8 cellular contexts compared by ENCODE assay signal in the genomic region with DNA sequence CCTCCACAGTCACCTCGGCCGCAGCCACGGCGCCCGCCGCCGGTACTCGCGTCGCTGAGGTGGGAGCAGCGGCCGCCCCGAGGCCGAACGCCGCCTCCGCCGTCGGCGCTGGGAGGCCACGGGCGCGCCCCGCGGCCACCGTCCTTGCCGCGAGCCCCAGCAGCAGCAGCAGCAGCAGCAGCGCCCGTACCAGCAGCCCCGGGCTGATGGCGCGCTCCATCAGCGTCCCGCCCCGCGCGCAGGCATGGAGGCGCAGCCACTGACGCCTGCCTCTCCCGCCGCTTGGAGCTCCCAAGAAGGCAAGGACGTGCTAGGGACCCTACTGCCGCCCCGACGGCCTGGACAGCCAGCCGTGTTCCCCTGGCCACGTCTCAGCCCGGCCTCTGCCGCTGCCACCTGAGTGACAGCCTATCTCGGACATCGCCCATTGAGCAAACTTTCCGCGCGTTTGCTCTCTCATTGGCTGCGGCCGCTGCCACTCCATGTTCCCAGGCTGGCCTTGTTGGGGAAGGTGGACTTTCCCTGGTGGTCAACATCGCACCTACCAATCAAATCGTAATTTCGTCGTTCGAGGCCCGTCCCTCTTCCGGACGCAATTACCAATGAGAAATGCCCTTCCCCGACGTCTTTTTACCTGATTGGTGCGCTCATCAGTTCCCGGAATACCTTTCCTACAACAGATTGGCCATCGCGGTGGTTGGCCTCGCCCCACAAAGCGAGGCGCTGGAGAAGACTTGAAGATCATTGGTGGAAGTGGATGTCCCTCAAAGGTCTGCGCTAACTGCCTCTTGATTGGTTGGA. TPM values are rescaled to one million over a fixed set of nuclear protein-coding genes. Genes with fewer than 3 reads are reported as not detected.
DNase-seq lines count a peak whose midpoint lies in the region; ATAC-seq lines count a peak whose summit lies in the region.

A gene (minus strand): TSS at position 410 of the 801 bp plus-strand sequence. CDS start 190 bp downstream, at position 220.

- H3K36me3 Mint-ChIP-seq in activated naive CD4-positive, alpha-beta T cell treated with anti-CD3 and anti-CD28 coated beads, Interleukin-2, amount 50 U/mL, for 72 hours, result peaks cover 0 to 8% of the 10 kb centered on the region in 2 donors

- H3K27ac ChIP-seq in temporal lobe (ENCODE audit: low read depth, low read length), result peak within 1 kb of the TSS; percentile 90

- DNase-seq in NCI-H1092 treated with DMSO at 0.1 percent for 48 hours (lab: John Stamatoyannopoulos, UW), result peak; percentile 99
- DNase-seq in SKM-1 (lab: John Stamatoyannopoulos, UW; ENCODE audit: unreplicated experiment), result peak; percentile 100
- peak; percentile 90 to 98 for DNase-seq in activated naive CD4-positive, alpha-beta T cell treated with anti-CD3 and anti-CD28 coated beads, Interleukin-2, amount 50 U/mL, for 72 hours (ENCODE audit: low spot score in 2 of 2)
- peak; percentile 100 for DNase-seq in glomerular endothelial cell (ENCODE audit: extremely low read depth, low read depth, low spot score)
- peak; percentile 100 for DNase-seq in occipital lobe (lab: John Stamatoyannopoulos, UW)

- peak; percentile 91 for ATAC-seq in HG02610 (IDR thresholded peaks at IDR 0.05; ENCODE audit: unreplicated experiment)
- ATAC-seq in activated naive CD4-positive, alpha-beta T cell treated with anti-CD3 and anti-CD28 coated beads, Interleukin-2, amount 50 U/mL, for 72 hours, result peak; percentile 87

- H3K27ac Mint-ChIP-seq in activated naive CD4-positive, alpha-beta T cell treated with anti-CD3 and anti-CD28 coated beads, Interleukin-2, amount 50 U/mL, for 72 hours, result peak within 1 kb of the TSS in 1 of 2 donors; percentile 95

- no peaks in the 10 kb centered on the region for H3K9me3 Mint-ChIP-seq in activated naive CD4-positive, alpha-beta T cell treated with anti-CD3 and anti-CD28 coated beads, Interleukin-2, amount 50 U/mL, for 72 hours

- H3K4me3 ChIP-seq in GM08714 (ENCODE audit: low read length), result peak within 1 kb of the TSS; percentile 99

RNA-seq across cellular contexts. Expression of the gene that starts here (rescaled TPM):
- total RNA-seq in activated naive CD4-positive, alpha-beta T cell treated with anti-CD3 and anti-CD28 coated beads, Interleukin-2, amount 50 U/mL, for 72 hours, result 10 to 100 TPM; 15.0 to 16.1 TPM
- 20.7 and 29.8 TPM in 2 replicates for total RNA-seq in glomerular endothelial cell
- total RNA-seq in occipital lobe, result 32.3 TPM
- total RNA-seq in temporal lobe, result 26.1 TPM

Comparison
In these comparisons a context has a peak if more than half of its experiments do, and no peak if none do; other contexts are left out.
1. Peak in every context shown above with its lines: DNase-seq, ATAC-seq, H3K4me3 ChIP-seq and H3K27ac ChIP-seq.